Comparison of ENCODE assay signal across 34 cellular contexts in genomic region chr2:4295680-4296079, GRCh38.
"Had no signal": no experiment of that assay in that cellular context is flagged by ENCODE, and none has a peak within 500 bp of the region (broad histone marks: within the 10 kb centered on the region; RNA-seq: fewer than 3 reads in every experiment).

No MANE protein-coding gene starts in this region.

- H3K36me3 ChIP-seq: MG63 had no signal

- H3K27me3 ChIP-seq: MG63 had no signal

- H3K9me3 ChIP-seq: MG63 had no signal

- H3K4me3 ChIP-seq: MG63 had no signal

- DNase-seq: Karpas-422, Kasumi-1, MG63, MM.1S, MV-4-11, NCI-H1048, NCI-H1092, NCI-H1092 treated with DMSO at 0.1 percent for 48 hours, NCI-H1105, NCI-H1105 treated with DMSO at 0.1 percent for 48 hours, NCI-H1417, NCI-H1417 treated with DMSO at 0.1 percent for 48 hours, NCI-H1436, NCI-H1436 treated with DMSO at 0.1 percent for 48 hours, NCI-H146, NCI-H1694, NCI-H1694 treated with DMSO at 0.1 percent for 48 hours, NCI-H187, NCI-H187 treated with DMSO at 0.1 percent for 48 hours, NCI-H1930, NCI-H2029, NCI-H2029 treated with DMSO at 0.1 percent for 48 hours, NCI-H2081, NCI-H2081 treated with DMSO at 0.1 percent for 48 hours, NCI-H2107, NCI-H2171, NCI-H2171 treated with DMSO at 0.1 percent for 48 hours, NCI-H2227 treated with DMSO at 0.1 percent for 48 hours, NCI-H226, NCI-H345, NCI-H446, NCI-H446 treated with DMSO at 0.1 percent for 48 hours, NCI-H510A, NCI-H510A treated with DMSO at 0.1 percent for 48 hours had no signal
